ENCODE assay signal across 18 cellular contexts in the genomic region with DNA sequence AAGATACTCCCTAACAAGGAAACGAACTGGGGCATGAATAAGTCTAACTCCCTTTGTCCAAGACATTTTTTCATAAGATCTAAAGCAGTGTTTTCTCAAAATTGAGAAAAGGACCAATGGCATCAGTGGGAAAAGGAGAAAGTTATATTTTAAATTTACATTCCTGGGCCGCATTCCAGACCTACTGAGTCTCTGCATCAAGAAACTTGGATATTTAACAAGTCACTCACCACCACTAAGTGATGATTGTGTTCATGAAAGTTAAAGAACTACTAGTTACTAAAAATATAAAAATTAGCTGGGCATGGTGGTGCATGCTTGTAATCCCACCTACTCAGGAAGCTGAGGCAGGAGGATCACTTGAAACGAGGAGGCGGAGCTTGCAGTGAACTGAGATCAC.
DNase-seq lines count a peak whose midpoint lies in the region; ATAC-seq and TF ChIP-seq lines count a peak whose summit lies in the region.
"Had no signal": no experiment of that assay in that cellular context is flagged by ENCODE, and none has a peak within 500 bp of the region (broad histone marks: within the 10 kb centered on the region; RNA-seq: fewer than 3 reads in every experiment).

No MANE protein-coding gene starts in this region.

- H3K9me3 ChIP-seq in GM23248 (ENCODE audit: low read depth), result no peaks in the 10 kb centered on the region
- no peaks in the 10 kb centered on the region for H3K9me3 ChIP-seq in adipocyte (ENCODE audit: control insufficient read depth, low read length)
- H3K9me3 ChIP-seq: BLaER1, MG63 had no signal

- H3K27ac ChIP-seq in GM23248, result no peak overlapping the region
- H3K27ac ChIP-seq: BLaER1 had no signal

- H3F3A ChIP-seq in GM23248 (ENCODE audit: insufficient read depth), result no peaks in the 10 kb centered on the region

- H3K36me3 ChIP-seq in GM23248 (ENCODE audit: low read depth) (no peaks in the 10 kb centered on the region), adipocyte (ENCODE audit: control insufficient read depth, insufficient read depth, low read length, severe bottlenecking) (no peaks in the 10 kb centered on the region)
- H3K36me3 ChIP-seq: BLaER1, MG63 had no signal

- no peaks in the 10 kb centered on the region for H4K20me1 ChIP-seq in GM23248 (ENCODE audit: insufficient read depth)
- H4K20me1 ChIP-seq: BLaER1 had no signal

- H3K27me3 ChIP-seq in GM23248 (replicated peaks; ENCODE audit: insufficient read depth), result no peaks in the 10 kb centered on the region
- no peaks in the 10 kb centered on the region for H3K27me3 ChIP-seq in adipocyte (replicated peaks; ENCODE audit: control insufficient read depth, insufficient read depth, low read length)
- H3K27me3 ChIP-seq: BLaER1, MG63 had no signal

- no peak for TF ChIP-seq CTCF in fibroblast of the aortic adventitia (IDR thresholded peaks at IDR 0.05; ENCODE audit: insufficient read depth, low read length)

- H2AFZ ChIP-seq in GM23248, result no peak overlapping the region
- H2AFZ ChIP-seq: GM23338 had no signal

- H3K4me3 ChIP-seq in GM23248, result no peak overlapping the region
- H3K4me3 ChIP-seq in adipocyte (ENCODE audit: low read length), result no peak overlapping the region
- no peak overlapping the region for H3K4me3 ChIP-seq in fibroblast of the aortic adventitia (ENCODE audit: low read depth, low read length)
- H3K4me3 ChIP-seq: BLaER1, GM23338, MG63 had no signal

- no peak overlapping the region for H3K4me2 ChIP-seq in GM23248 (ENCODE audit: unreplicated experiment)
- H3K4me2 ChIP-seq: BLaER1, GM23338 had no signal

- 91 to 92% methylated on average over 4 of the region's 4 CpGs for WGBS in GM23248 (ENCODE audit: low coverage in 1 of 2, low lambda C conversion rate in 2 of 2, missing lambda C conversion rate in 2 of 2), 2 experiments

- DNase-seq in GM23248, result peak; percentile 42
- peak; percentile 22 for DNase-seq in adipocyte (ENCODE audit: low read depth)
- DNase-seq in fibroblast of the aortic adventitia (ENCODE audit: low read depth), result peak; percentile 19
- DNase-seq in activated naive CD4-positive, alpha-beta T cell treated with anti-CD3 and anti-CD28 coated beads, Interleukin-2, amount 50 U/mL, for 16 hours, result no peak
- DNase-seq in activated T-cell treated with anti-CD3 and anti-CD28 coated beads, Interleukin-2, amount 50 U/mL, for 48 hours, result no peak
- DNase-seq in NCI-H82 (lab: John Stamatoyannopoulos, UW), result no peak
- DNase-seq: CD8-positive, alpha-beta T cell; MG63; NCI-H1092; NCI-H1694; NCI-H345; NCI-H69; OCI-M1; RPMI8226; SIG-M5 had no signal

- no peaks in the 10 kb centered on the region for H3K9me2 ChIP-seq in GM23248 (ENCODE audit: insufficient read depth)

- H3K4me1 ChIP-seq in GM23248 (ENCODE audit: insufficient read depth) (peaks cover 24% of the 10 kb centered on the region; the same call in 1 of the 2 replicates), adipocyte (ENCODE audit: control insufficient read depth, insufficient read depth, low read length) (peaks cover 41% of the 10 kb centered on the region)

- H3K9ac ChIP-seq in GM23248 (no peak overlapping the region), adipocyte (ENCODE audit: low read length) (no peak overlapping the region)
- H3K9ac ChIP-seq: BLaER1 had no signal

- ATAC-seq in GM18870 (IDR thresholded peaks at IDR 0.05; ENCODE audit: unreplicated experiment), result no peak
- ATAC-seq: CD8-positive, alpha-beta T cell; GM23338 had no signal

- in situ Hi-C loops in GM23248 (cut with MboI), result no loop called here

- no peaks in the 10 kb centered on the region for H3K79me2 ChIP-seq in GM23248 (ENCODE audit: insufficient read depth)

Comparison
In these comparisons a context has a peak if more than half of its experiments do, and no peak if none do; other contexts are left out.
1. DNase-seq: peak in GM23248 (single experiment), adipocyte (single experiment) and fibroblast of the aortic adventitia (single experiment); none in activated naive CD4-positive, alpha-beta T cell treated with anti-CD3 and anti-CD28 coated beads, Interleukin-2, amount 50 U/mL, for 16 hours (single experiment), activated T-cell treated with anti-CD3 and anti-CD28 coated beads, Interleukin-2, amount 50 U/mL, for 48 hours (0 of 2) and NCI-H82 (single experiment).